ENCODE assay signal across 8 cellular contexts in the genomic region with DNA sequence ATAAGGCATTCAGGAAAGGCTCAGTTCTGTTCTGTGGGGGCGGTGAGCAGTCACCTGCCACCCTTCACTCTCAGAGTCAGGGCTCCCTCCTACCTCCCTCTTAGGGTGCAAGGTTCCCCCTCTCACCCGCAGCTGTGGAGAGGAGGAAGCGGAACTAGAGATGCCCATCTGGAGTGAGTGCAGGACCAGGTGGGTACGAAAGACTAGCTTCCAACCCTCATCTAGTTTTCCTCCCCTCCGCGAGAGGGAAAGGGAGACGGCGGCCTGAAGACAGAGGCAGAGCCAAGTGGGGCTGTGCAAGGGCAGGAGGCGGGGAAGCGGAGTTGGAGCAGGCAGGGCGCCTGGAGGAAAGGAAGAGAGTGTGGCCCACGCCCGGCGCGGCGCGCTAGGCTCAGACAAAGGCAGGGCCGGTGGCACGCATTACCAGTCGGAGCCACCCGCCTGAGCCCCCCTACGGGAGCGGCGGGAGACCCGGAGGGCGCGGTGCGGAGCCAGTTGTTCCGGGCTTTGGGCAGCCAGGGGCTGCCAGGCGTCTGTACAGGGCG. TPM values are rescaled to one million over a fixed set of nuclear protein-coding genes. Genes with fewer than 3 reads are reported as not detected.
DNase-seq lines count a peak whose midpoint lies in the region; ATAC-seq and TF ChIP-seq lines count a peak whose summit lies in the region.

No MANE protein-coding gene starts in this region.

- H2AFZ ChIP-seq in OCI-LY7 (ENCODE audit: low read length): no peak overlapping the region

- intact Hi-C loops in OCI-LY7 (cut with micrococcal nuclease; ENCODE audit: unreplicated experiment): loop anchor here (1.0 to 2.0 kb wide), 5 partner anchors 43 to 142 kb away; partner anchors contain the start of gene PDLIM7

- peak overlapping the region; percentile 11 for H3K27ac ChIP-seq in OCI-LY7 (ENCODE audit: low read depth, low read length, poor library complexity, severe bottlenecking)

- H3K27ac Mint-ChIP-seq in endothelial cell (ENCODE audit: unreplicated experiment): no peak overlapping the region
- H3K27ac Mint-ChIP-seq in osteocyte (ENCODE audit: unreplicated experiment): peak overlapping the region; percentile 70

- no peaks in the 10 kb centered on the region for H3K9me2 ChIP-seq in OCI-LY7 (ENCODE audit: insufficient read depth, low read length)

- ATAC-seq in GM21723 (IDR thresholded peaks at IDR 0.05; ENCODE audit: unreplicated experiment): peak; percentile 4
- ATAC-seq in GM19035 (IDR thresholded peaks at IDR 0.05; ENCODE audit: unreplicated experiment): no peak

- no peaks in the 10 kb centered on the region for H3K9me3 ChIP-seq in ES-I3 (ENCODE audit: control insufficient read depth, insufficient read depth, low read length)
- H3K9me3 ChIP-seq in OCI-LY7 (ENCODE audit: low read length): no peaks in the 10 kb centered on the region

- H3K9me3 Mint-ChIP-seq in endothelial cell (ENCODE audit: unreplicated experiment): no peaks in the 10 kb centered on the region
- no peaks in the 10 kb centered on the region for H3K9me3 Mint-ChIP-seq in osteocyte (ENCODE audit: unreplicated experiment)

- BruUV-seq in OCI-LY7 (replicated peaks; lab: Mats Ljungman, UMichigan): no TSS peak

- H3K4me1 Mint-ChIP-seq in endothelial cell (ENCODE audit: unreplicated experiment): peaks cover 7% of the 10 kb centered on the region
- H3K4me1 Mint-ChIP-seq in osteocyte (ENCODE audit: unreplicated experiment): peaks cover 17% of the 10 kb centered on the region

- no peaks in the 10 kb centered on the region for H3K79me2 ChIP-seq in OCI-LY7 (ENCODE audit: insufficient read depth, low read depth, low read length)

- H3K36me3 Mint-ChIP-seq in endothelial cell (ENCODE audit: low read depth, unreplicated experiment): peaks cover 3% of the 10 kb centered on the region
- peaks cover 4% of the 10 kb centered on the region for H3K36me3 Mint-ChIP-seq in osteocyte (ENCODE audit: unreplicated experiment)

- H3K9ac ChIP-seq in ES-I3 (ENCODE audit: low read depth, low read length): peak overlapping the region; percentile 62

- CTCF ChIA-PET in OCI-LY7 (lab: Charles Lee; ENCODE audit: unreplicated experiment): interaction anchor here (0.6 to 3.8 kb wide), 4 partner anchors 8 to 64 kb away, joined by 3 to 20 read pairs (median 7); no protein-coding TSS in a partner anchor

- peaks cover 13% of the 10 kb centered on the region for H4K20me1 ChIP-seq in OCI-LY7 (ENCODE audit: insufficient read depth, low read length)

- POLR2A ChIA-PET in OCI-LY7 (lab: Charles Lee): interaction anchor here (2.0 to 2.1 kb wide), 2 partner anchors 49 to 50 kb away, joined by 5 to 6 read pairs; no protein-coding TSS in a partner anchor

- TF ChIP-seq CTCF in OCI-LY7 (conservative IDR thresholded peaks at IDR 0.05; ENCODE audit: low read length) (no peak), endothelial cell (IDR thresholded peaks at IDR 0.05; ENCODE audit: unreplicated experiment) (no peak), osteocyte (IDR thresholded peaks at IDR 0.05) (no peak)

- H3K27me3 Mint-ChIP-seq in endothelial cell (ENCODE audit: unreplicated experiment) (peaks cover 24% of the 10 kb centered on the region), osteocyte (ENCODE audit: unreplicated experiment) (no peaks in the 10 kb centered on the region)

- H3K36me3 ChIP-seq in ES-I3 (ENCODE audit: insufficient read depth, low read length) (no peaks in the 10 kb centered on the region), OCI-LY7 (ENCODE audit: insufficient read depth, low read length) (no peaks in the 10 kb centered on the region; the same call in 1 of the 2 replicates)

- H3K4me3 Mint-ChIP-seq in endothelial cell (ENCODE audit: unreplicated experiment) (peak overlapping the region; percentile 80), osteocyte (ENCODE audit: unreplicated experiment) (peak overlapping the region; percentile 67)

- peak overlapping the region; percentile 88 for H3K4me2 ChIP-seq in OCI-LY7 (ENCODE audit: low read length)

- H3K4me1 ChIP-seq in ES-I3 (ENCODE audit: insufficient read depth, low read length) (peaks cover 20% of the 10 kb centered on the region), OCI-LY7 (ENCODE audit: insufficient read depth, low read length, poor library complexity, severe bottlenecking) (peaks cover 34% of the 10 kb centered on the region)

- peak; percentile 68 for DNase-seq in OCI-LY7 (ENCODE audit: low spot score)
- no peak for DNase-seq in endothelial cell (ENCODE audit: low spot score)
- no peak for DNase-seq in osteocyte (ENCODE audit: extremely low spot score, unreplicated experiment)
- no peak for DNase-seq in SIG-M5 (lab: John Stamatoyannopoulos, UW)
- DNase-seq in stimulated activated naive CD4-positive, alpha-beta T cell treated with Interleukin-2 at 50 U/mL for 16 hours (lab: John Stamatoyannopoulos, UW): no peak

- peak overlapping the region; percentile 76 for H3K4me3 ChIP-seq in OCI-LY7 (ENCODE audit: low read depth, low read length, poor library complexity, severe bottlenecking)

RNA-seq across cellular contexts. Expression of gene PRR7, which starts 7.3 kb away (rescaled TPM):
- 7.0 and 13.6 TPM in 2 replicates for total RNA-seq in OCI-LY7 (2014; rRNA removed; shearing (Covaris generic))
- total RNA-seq in OCI-LY7 (2022) (12.5 and 12.8 TPM in 2 replicates), endothelial cell (ENCODE audit: unreplicated experiment) (0.97 TPM), osteocyte (2.8 and 4.4 TPM in 2 replicates)

RNA-seq across cellular contexts. Expression of gene DBN1, which starts 19.5 kb away (rescaled TPM):
- total RNA-seq in OCI-LY7 (2014; rRNA removed; shearing (Covaris generic)): 11.7 and 17.4 TPM in 2 replicates
- total RNA-seq in OCI-LY7 (2022): 21.3 and 22.0 TPM in 2 replicates
- total RNA-seq in endothelial cell (ENCODE audit: unreplicated experiment): 315 TPM
- 248 and 249 TPM in 2 replicates for total RNA-seq in osteocyte

RNA-seq across cellular contexts. Expression of gene GRK6, which starts 27.4 kb away (rescaled TPM):
- total RNA-seq in OCI-LY7 (2014; rRNA removed; shearing (Covaris generic)): 43.4 and 46.2 TPM in 2 replicates
- total RNA-seq in OCI-LY7 (2022) (99.4 and 102 TPM in 2 replicates), endothelial cell (ENCODE audit: unreplicated experiment) (33.1 TPM), osteocyte (35.6 and 38.2 TPM in 2 replicates)

RNA-seq across cellular contexts. Expression of gene PDLIM7, which starts 43.5 kb away (rescaled TPM):
- 38.8 and 41.4 TPM in 2 replicates for total RNA-seq in OCI-LY7 (2014; rRNA removed; shearing (Covaris generic))
- 58.0 and 78.9 TPM in 2 replicates for total RNA-seq in OCI-LY7 (2022)
- total RNA-seq in endothelial cell (ENCODE audit: unreplicated experiment): 238 TPM
- total RNA-seq in osteocyte: 312 and 358 TPM in 2 replicates

RNA-seq across cellular contexts. Expression of gene F12, which starts 44.6 kb away (rescaled TPM):
- 1.2 TPM in 1 of 2 replicates, not detected in the other for total RNA-seq in OCI-LY7 (2014; rRNA removed; shearing (Covaris generic))
- 3.0 and 3.8 TPM in 2 replicates for total RNA-seq in OCI-LY7 (2022)
- 1.4 TPM for total RNA-seq in endothelial cell (ENCODE audit: unreplicated experiment)
- 1.0 and 1.5 TPM in 2 replicates for total RNA-seq in osteocyte

Comparison
In these comparisons a context has a peak if more than half of its experiments do, and no peak if none do; other contexts are left out.
1. RNA of gene DBN1, which starts 19.5 kb away (total RNA-seq): 315 TPM in endothelial cell (single experiment) and 248 to 249 TPM in osteocyte; 11.7 to 22.0 TPM in OCI-LY7; every median in the first group is over 10 times any median in the second.